In genomic region chr17:7483238-7484066, GRCh38 we compare ENCODE assay signal across 1 cellular context.
TF ChIP-seq lines count a peak whose summit lies in the region.

No MANE protein-coding gene starts in this region.

TF ChIP-seq in HepG2, 621 proteins besides CTCF, POLR2A, EP300 and RAD21 (continued from another document and continues in another):
- TF ChIP-seq ZNF687 (CRISPR knock-in tag; IDR thresholded peaks at IDR 0.05): peak; percentile 73
- no peak for TF ChIP-seq ZNF10 (CRISPR knock-in tag; IDR thresholded peaks at IDR 0.05; ENCODE audit: borderline replicate concordance, low read depth)
- TF ChIP-seq HMG20B (CRISPR knock-in tag; conservative IDR thresholded peaks at IDR 0.05): no peak
- TF ChIP-seq SPEN (CRISPR knock-in tag; IDR thresholded peaks at IDR 0.05; ENCODE audit: low read depth): peak; percentile 14; the same call in 1 of the 2 replicates
- no peak for TF ChIP-seq ZNF280D (CRISPR knock-in tag; IDR thresholded peaks at IDR 0.05)
- TF ChIP-seq ZSCAN9 (CRISPR knock-in tag; IDR thresholded peaks at IDR 0.05; ENCODE audit: borderline replicate concordance): peak; percentile 54; the same call in 1 of the 2 replicates
- TF ChIP-seq BHLHE40 (IDR thresholded peaks at IDR 0.05; ENCODE audit: low read length): 0 out of 2 replicates have a peak, but pooled peaks have one; percentile 37
- TF ChIP-seq TCF12 (IDR thresholded peaks at IDR 0.05): no peak
- peak; percentile 59; the same call in 1 of the 2 replicates for TF ChIP-seq TCF12 (CRISPR knock-in tag; IDR thresholded peaks at IDR 0.05)
- TF ChIP-seq NCOR1 (IDR thresholded peaks at IDR 0.05; ENCODE audit: borderline replicate concordance, low read length): no peak
- 0 out of 2 replicates have a peak, but pooled peaks have one; percentile 55 for TF ChIP-seq NR0B2 (CRISPR knock-in tag; IDR thresholded peaks at IDR 0.05)
- TF ChIP-seq SRSF9 (IDR thresholded peaks at IDR 0.05; ENCODE audit: borderline replicate concordance, insufficient read depth, low read depth, low read length, poor library complexity, severe bottlenecking): no peak
- TF ChIP-seq HIVEP1 (CRISPR knock-in tag; IDR thresholded peaks at IDR 0.05): peak; percentile 24; the same call in 1 of the 2 replicates
- TF ChIP-seq ZNF747 (CRISPR knock-in tag; IDR thresholded peaks at IDR 0.05; ENCODE audit: borderline replicate concordance): peak; percentile 62; the same call in 1 of the 2 replicates
- TF ChIP-seq CENPT (CRISPR knock-in tag; IDR thresholded peaks at IDR 0.05; ENCODE audit: low read depth): 0 out of 2 replicates have a peak, but pooled peaks have one; percentile 47
- TF ChIP-seq ZSCAN21 (CRISPR knock-in tag; IDR thresholded peaks at IDR 0.05; ENCODE audit: borderline replicate concordance): peak; percentile 30; the same call in 1 of the 2 replicates
- TF ChIP-seq ZNF557 (CRISPR knock-in tag; IDR thresholded peaks at IDR 0.05): no peak
- 0 out of 2 replicates have a peak, but pooled peaks have one; percentile 38 for TF ChIP-seq SP140L (CRISPR knock-in tag; IDR thresholded peaks at IDR 0.05; ENCODE audit: borderline replicate concordance)
- 0 out of 2 replicates have a peak, but pooled peaks have one; percentile 7 for TF ChIP-seq AKAP8 (CRISPR knock-in tag; IDR thresholded peaks at IDR 0.05)
- 0 out of 2 replicates have a peak, but pooled peaks have one; percentile 56 for TF ChIP-seq ZNF510 (CRISPR knock-in tag; IDR thresholded peaks at IDR 0.05; ENCODE audit: low read depth)
- TF ChIP-seq KDM5A (IDR thresholded peaks at IDR 0.05; ENCODE audit: borderline replicate concordance, low read length): 0 out of 2 replicates have a peak, but pooled peaks have one; percentile 52
- TF ChIP-seq ZC3H4 (CRISPR knock-in tag; IDR thresholded peaks at IDR 0.05; ENCODE audit: borderline replicate concordance): 0 out of 2 replicates have a peak, but pooled peaks have one; percentile 49
- TF ChIP-seq SNAI1 (CRISPR knock-in tag; IDR thresholded peaks at IDR 0.05; ENCODE audit: borderline replicate concordance): 0 out of 2 replicates have a peak, but pooled peaks have one; percentile 32
- TF ChIP-seq ZNF547 (CRISPR knock-in tag; IDR thresholded peaks at IDR 0.05): no peak
- peak; percentile 86 for TF ChIP-seq CREB1 (IDR thresholded peaks at IDR 0.05)
- TF ChIP-seq CREB1 (CRISPR knock-in tag; IDR thresholded peaks at IDR 0.05): peak; percentile 93
- TF ChIP-seq TFAP4 (IDR thresholded peaks at IDR 0.05; ENCODE audit: borderline replicate concordance, low read depth): no peak
- TF ChIP-seq CREM (IDR thresholded peaks at IDR 0.05): peak; percentile 84
- TF ChIP-seq CREM (CRISPR knock-in tag; IDR thresholded peaks at IDR 0.05): no peak
- peak; percentile 80 for TF ChIP-seq SAP130 (CRISPR knock-in tag; IDR thresholded peaks at IDR 0.05; ENCODE audit: low read depth)
- TF ChIP-seq ZNF740 (CRISPR knock-in tag; IDR thresholded peaks at IDR 0.05): peak; percentile 83; the same call in 1 of the 2 replicates
- peak; percentile 7; the same call in 1 of the 2 replicates for TF ChIP-seq RXRB (CRISPR knock-in tag; IDR thresholded peaks at IDR 0.05; ENCODE audit: borderline replicate concordance)
- TF ChIP-seq PRDM10 (CRISPR knock-in tag; IDR thresholded peaks at IDR 0.05; ENCODE audit: low read depth): peak; percentile 33; the same call in 1 of the 2 replicates
- 0 out of 2 replicates have a peak, but pooled peaks have one; percentile 18 for TF ChIP-seq ZNF556 (CRISPR knock-in tag; IDR thresholded peaks at IDR 0.05; ENCODE audit: borderline replicate concordance)
- TF ChIP-seq ARID4A (CRISPR knock-in tag; IDR thresholded peaks at IDR 0.05; ENCODE audit: borderline replicate concordance): peak; percentile 48; the same call in 1 of the 2 replicates
- 0 out of 2 replicates have a peak, but pooled peaks have one; percentile 18 for TF ChIP-seq TFDP2 (CRISPR knock-in tag; IDR thresholded peaks at IDR 0.05)
- no peak for TF ChIP-seq TARDBP (CRISPR knock-in tag; IDR thresholded peaks at IDR 0.05)
- TF ChIP-seq ZBTB7B (CRISPR knock-in tag; IDR thresholded peaks at IDR 0.05): peak; percentile 18
- TF ChIP-seq FOXK1 (CRISPR knock-in tag; IDR thresholded peaks at IDR 0.05; ENCODE audit: borderline replicate concordance, low read depth): 0 out of 2 replicates have a peak, but pooled peaks have one; percentile 24
- TF ChIP-seq IRF2 (CRISPR knock-in tag; IDR thresholded peaks at IDR 0.05): peak; percentile 40; the same call in 1 of the 2 replicates
- TF ChIP-seq RARG (CRISPR knock-in tag; IDR thresholded peaks at IDR 0.05; ENCODE audit: low read depth): 0 out of 2 replicates have a peak, but pooled peaks have one; percentile 11
- no peak for TF ChIP-seq NFYC (CRISPR knock-in tag; IDR thresholded peaks at IDR 0.05)
